In the genomic region with DNA sequence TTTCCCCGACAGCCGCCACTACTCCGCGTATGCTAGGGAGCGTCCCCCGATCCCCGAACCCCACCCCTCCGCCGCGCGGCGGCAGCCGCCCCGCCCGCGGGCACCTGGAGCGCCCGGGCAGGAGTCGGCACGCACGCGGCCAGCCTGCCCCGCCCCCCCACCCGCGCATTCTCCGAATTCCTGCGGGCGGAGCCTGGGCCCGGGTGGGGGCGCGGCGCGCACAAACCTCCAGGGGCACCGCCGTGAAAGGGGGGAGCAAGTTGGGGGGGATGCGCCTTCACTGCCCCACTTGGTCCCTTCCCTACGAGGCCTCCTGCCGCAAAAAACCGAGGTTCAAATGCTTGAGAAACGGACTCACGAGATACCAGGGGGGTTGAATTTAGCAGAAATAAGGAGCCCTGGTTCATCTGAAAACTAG, we compare ENCODE assay signal across 8 cellular contexts. TPM values are rescaled to one million over a fixed set of nuclear protein-coding genes. Genes with fewer than 3 reads are reported as not detected.
DNase-seq lines count a peak whose midpoint lies in the region; ATAC-seq and TF ChIP-seq lines count a peak whose summit lies in the region.

No MANE protein-coding gene starts in this region.

- peak overlapping the region; percentile 67; the same call in 1 of the 2 replicates for H3K4me2 ChIP-seq in DOHH2 (ENCODE audit: low read length)

- 0 out of 2 replicates have a peak, but pooled peaks cover 9% of the 10 kb centered on the region for H3F3A ChIP-seq in DOHH2 (ENCODE audit: control insufficient read depth, insufficient read depth)

- intact Hi-C loops in colonic mucosa (cut with DNase I) (no loop called here), lower lobe of right lung (cut with DNase I) (no loop called here), tibial artery (cut with DNase I; ENCODE audit: low total_unique reads) (loop anchor here (5.0 kb wide), 1 partner anchor 138 kb away; no protein-coding TSS in a partner anchor)

- no peaks in the 10 kb centered on the region for H3K9me3 ChIP-seq in DOHH2 (ENCODE audit: control insufficient read depth, insufficient read depth, low read length)
- no peaks in the 10 kb centered on the region for H3K9me3 ChIP-seq in SJCRH30 (replicated peaks)
- H3K9me3 ChIP-seq in colonic mucosa, result no peaks in the 10 kb centered on the region
- no peaks in the 10 kb centered on the region for H3K9me3 ChIP-seq in lower lobe of right lung
- no peaks in the 10 kb centered on the region for H3K9me3 ChIP-seq in tibial artery

- H3K9me2 ChIP-seq in DOHH2 (replicated peaks; ENCODE audit: control insufficient read depth, low read length), result no peaks in the 10 kb centered on the region

- TF ChIP-seq CTCF in DOHH2 (IDR thresholded peaks at IDR 0.05; ENCODE audit: low read depth, low read length, poor library complexity, severe bottlenecking), result no peak
- no peak for TF ChIP-seq CTCF in colonic mucosa (IDR thresholded peaks at IDR 0.05)
- TF ChIP-seq CTCF in lower lobe of right lung (IDR thresholded peaks at IDR 0.05), result no peak
- no peak for TF ChIP-seq CTCF in tibial artery (IDR thresholded peaks at IDR 0.05)

- H3K27me3 ChIP-seq in DOHH2 (ENCODE audit: control insufficient read depth, low read length) (peaks cover 3% of the 10 kb centered on the region; the same call in 1 of the 2 replicates), SJCRH30 (no peaks in the 10 kb centered on the region), colonic mucosa (peaks cover 14% of the 10 kb centered on the region), lower lobe of right lung (ENCODE audit: low read depth) (peaks cover 18% of the 10 kb centered on the region), tibial artery (no peaks in the 10 kb centered on the region)

- H3K9ac ChIP-seq in colonic mucosa (ENCODE audit: low read depth in 2 of 2, low read length in 2 of 2), result peak overlapping the region; percentile 13 to 41

- no peaks in the 10 kb centered on the region for H3K79me2 ChIP-seq in DOHH2 (ENCODE audit: control insufficient read depth, low read length)

- no peaks in the 10 kb centered on the region for H4K20me1 ChIP-seq in DOHH2 (ENCODE audit: control insufficient read depth, insufficient read depth, low read depth, low read length)

- DNase-seq in SJCRH30 (peak; percentile 72 to 78), colonic mucosa (peak; percentile 74), lower lobe of right lung (peak; percentile 65), tibial artery (peak in 1 of 2 donors; percentile 73)

- peaks cover 72% of the 10 kb centered on the region for H3K4me1 ChIP-seq in DOHH2 (ENCODE audit: control insufficient read depth, low read length)
- peaks cover 31% of the 10 kb centered on the region for H3K4me1 ChIP-seq in SJCRH30
- H3K4me1 ChIP-seq in colonic mucosa, result peaks cover 27% of the 10 kb centered on the region
- H3K4me1 ChIP-seq in lower lobe of right lung, result peaks cover 63% of the 10 kb centered on the region
- H3K4me1 ChIP-seq in tibial artery, result peaks cover 8 to 62% (median 45%) of the 10 kb centered on the region in 4 donors

- peak overlapping the region; percentile 71 for H3K4me3 ChIP-seq in DOHH2 (ENCODE audit: low read length)
- peak overlapping the region; percentile 91 for H3K4me3 ChIP-seq in SJCRH30
- peak overlapping the region; percentile 69 for H3K4me3 ChIP-seq in colonic mucosa
- peak overlapping the region; percentile 85 for H3K4me3 ChIP-seq in lower lobe of right lung
- H3K4me3 ChIP-seq in tibial artery, result peak overlapping the region; percentile 61 to 93

- peak; percentile 57 to 64 for ATAC-seq in lower lobe of right lung
- ATAC-seq in GM21381 (IDR thresholded peaks at IDR 0.05; ENCODE audit: unreplicated experiment), result no peak
- no peak for ATAC-seq in GM18870 (IDR thresholded peaks at IDR 0.05; ENCODE audit: unreplicated experiment)
- ATAC-seq in GM19324 (IDR thresholded peaks at IDR 0.05; ENCODE audit: low FRiP score, unreplicated experiment), result no peak

- H3K36me3 ChIP-seq in DOHH2 (ENCODE audit: control insufficient read depth, low read length) (peaks cover 8% of the 10 kb centered on the region; the same call in 1 of the 2 replicates), SJCRH30 (peaks cover 23% of the 10 kb centered on the region), colonic mucosa (no peaks in the 10 kb centered on the region), lower lobe of right lung (no peaks in the 10 kb centered on the region), tibial artery (no peaks in the 10 kb centered on the region)

- H3K27ac ChIP-seq in DOHH2 (ENCODE audit: low read depth, low read length) (no peak overlapping the region), SJCRH30 (peak overlapping the region; percentile 88), colonic mucosa (no peak overlapping the region), lower lobe of right lung (peak overlapping the region; percentile 83), tibial artery (peak overlapping the region; percentile 84 to 87)

RNA-seq across cellular contexts. Expression of a gene that starts 1.7 kb away (rescaled TPM):
- total RNA-seq in SJCRH30 (2014; rRNA removed; shearing (Covaris generic)), result 41.1 and 47.3 TPM in 2 replicates
- total RNA-seq in colonic mucosa, result 1 to 10 TPM; 4.1 to 6.7 TPM
- total RNA-seq in lower lobe of right lung, result 28.7 TPM

RNA-seq across cellular contexts. Expression of a gene that starts 23.8 kb away (rescaled TPM):
- 42.9 and 44.5 TPM in 2 replicates for total RNA-seq in SJCRH30 (2014; rRNA removed; shearing (Covaris generic))
- total RNA-seq in colonic mucosa, result 10 to 100 TPM; 36.6 to 54.1 TPM
- total RNA-seq in lower lobe of right lung, result 54.5 TPM

RNA-seq across cellular contexts. Expression of a gene that starts 29.3 kb away (rescaled TPM):
- 11.9 and 13.5 TPM in 2 replicates for total RNA-seq in SJCRH30 (2014; rRNA removed; shearing (Covaris generic))
- total RNA-seq in colonic mucosa (10 to 100 TPM in 1 of 2 donors, 1 to 10 TPM in 1; 8.8 to 14.5 TPM), lower lobe of right lung (9.8 TPM)

RNA-seq across cellular contexts. Expression of a gene that starts 51.5 kb away (rescaled TPM):
- 104 and 113 TPM in 2 replicates for total RNA-seq in SJCRH30 (2014; rRNA removed; shearing (Covaris generic))
- 10 to 100 TPM; 39.3 to 86.4 TPM for total RNA-seq in colonic mucosa
- 37.3 TPM for total RNA-seq in lower lobe of right lung

RNA-seq across cellular contexts. Expression of a gene that starts 54.0 kb away (rescaled TPM):
- total RNA-seq in SJCRH30 (2014; rRNA removed; shearing (Covaris generic)), result 224 and 242 TPM in 2 replicates
- total RNA-seq in colonic mucosa (100 to 1,000 TPM in 1 of 2 donors, 10 to 100 TPM in 1; 99.7 to 137 TPM), lower lobe of right lung (71.5 TPM)

Comparison
In these comparisons a context has a peak if more than half of its experiments do, and no peak if none do; other contexts are left out.
1. H3K27ac ChIP-seq: peak in SJCRH30 (single experiment), lower lobe of right lung (single experiment) and tibial artery (2 of 2); none in DOHH2 (single experiment) and colonic mucosa (single experiment).
2. ATAC-seq: peak in lower lobe of right lung (2 of 2); none in GM21381 (single experiment), GM18870 (single experiment) and GM19324 (single experiment).
3. Peak in every context shown above with its lines, with median percentiles within 50 percentile points of each other: H3K4me3 ChIP-seq.